ENCODE assay signal across 8 cellular contexts in genomic region chr9:137620581-137620980, GRCh38. TPM values are rescaled to one million over a fixed set of nuclear protein-coding genes. Genes with fewer than 3 reads are reported as not detected.
DNase-seq lines count a peak whose midpoint lies in the region; ATAC-seq, FAIRE-seq and TF ChIP-seq lines count a peak whose summit lies in the region.
"Had no signal": no experiment of that assay in that cellular context is flagged by ENCODE, and none has a peak within 500 bp of the region (broad histone marks: within the 10 kb centered on the region; RNA-seq: fewer than 3 reads in every experiment).

No MANE protein-coding gene starts in this region.

- peak overlapping the region; percentile 95 for H3K4me2 ChIP-seq in OCI-LY7 (ENCODE audit: low read length)
- H3K4me2 ChIP-seq in H1 (ENCODE audit: insufficient read depth in 1 of 2, low read depth in 2 of 2, low read length in 2 of 2) = peak overlapping the region; percentile 42 to 97; a peak in 3 of 4 replicates

- no peak for ATAC-seq in HG03521 (IDR thresholded peaks at IDR 0.05; ENCODE audit: unreplicated experiment)

- TF ChIP-seq CTCF in GM12865 (IDR thresholded peaks at IDR 0.05; ENCODE audit: insufficient read depth, low read depth, low read length, missing control alignments) (no peak), OCI-LY7 (conservative IDR thresholded peaks at IDR 0.05; ENCODE audit: low read length) (no peak), H1 (IDR thresholded peaks at IDR 0.05; ENCODE audit: control extremely low read depth in 1 of 3, insufficient read depth in 1 of 3, low read depth in 1 of 3, low read length in 3 of 3) (no peak), retinal pigment epithelial cell (conservative IDR thresholded peaks at IDR 0.05; ENCODE audit: low read depth, low read length) (no peak)

- H3K4ac ChIP-seq in H1 (replicated peaks; ENCODE audit: insufficient read length, low read depth, low read length) = peak overlapping the region; percentile 6

- H3K18ac ChIP-seq in H1 (ENCODE audit: extremely low read depth, low read length) = no peak overlapping the region

- H3K36me3 ChIP-seq in OCI-LY7 (ENCODE audit: insufficient read depth, low read length) (peaks cover 67% of the 10 kb centered on the region), H1 (ENCODE audit: control insufficient read depth in 2 of 4, insufficient read depth in 4 of 4, low read length in 3 of 4) (peaks cover 5 to 12% (median 6%) of the 10 kb centered on the region in 4 experiments; a peak in 6 of 8 replicates)

- no peak overlapping the region for H2BK15ac ChIP-seq in H1 (ENCODE audit: low read length)

- peaks cover 13% of the 10 kb centered on the region for H3K79me1 ChIP-seq in H1 (ENCODE audit: low read depth, low read length)

- H2AK5ac ChIP-seq in H1 (ENCODE audit: low read depth, low read length) = no peak overlapping the region

- CTCF ChIA-PET in OCI-LY7 (lab: Charles Lee; ENCODE audit: unreplicated experiment) = interaction anchor here (0.6 to 0.9 kb wide), 2 partner anchors 48 to 50 kb away, joined by 3 to 4 read pairs; no protein-coding TSS in a partner anchor
- CTCF ChIA-PET in H1 (lab: Charles Lee; ENCODE audit: partially characterized antibody) = interaction anchor here (0.5 to 2.8 kb wide), 13 partner anchors 11 to 164 kb away, joined by 3 to 15 read pairs (median 4); no protein-coding TSS in a partner anchor

- H3K56ac ChIP-seq in H1 (replicated peaks; ENCODE audit: insufficient read length, low read depth, low read length) = no peak overlapping the region

- peak overlapping the region; percentile 81 for H3K27ac ChIP-seq in OCI-LY7 (ENCODE audit: low read depth, low read length, poor library complexity, severe bottlenecking)
- no peak overlapping the region for H3K27ac ChIP-seq in H1 (ENCODE audit: low read depth, low read length)

- H3K9me3 ChIP-seq in OCI-LY7 (ENCODE audit: low read length) (no peaks in the 10 kb centered on the region), H1 (ENCODE audit: insufficient read depth in 2 of 2, low read depth in 1 of 2, low read length in 1 of 2) (no peaks in the 10 kb centered on the region)

- H2BK12ac ChIP-seq in H1 (ENCODE audit: low read depth, low read length) = no peak overlapping the region; the same call in 1 of the 2 replicates

- no peak overlapping the region for H2BK120ac ChIP-seq in H1 (replicated peaks; ENCODE audit: low read depth, low read length)

- POLR2A ChIA-PET in OCI-LY7 (lab: Charles Lee) (interaction anchor here (1.0 to 1.3 kb wide), 2 partner anchors 44 to 45 kb away, joined by 4 read pairs; no protein-coding TSS in a partner anchor), H1 (lab: Charles Lee; ENCODE audit: partially characterized antibody) (interaction anchor here (0.7 to 3.5 kb wide), 4 partner anchors 12 to 51 kb away, joined by 3 to 25 read pairs (median 12); partner anchors contain the start of gene ZMYND19)

- TF ChIP-seq POLR2A in H1 (IDR thresholded peaks at IDR 0.05; ENCODE audit: control extremely low read depth in 1 of 2, low read depth in 2 of 2, low read length in 2 of 2) = no peak

- intact Hi-C loops in OCI-LY7 (cut with micrococcal nuclease; ENCODE audit: unreplicated experiment) = loop anchor here (2.0 kb wide), 1 partner anchor 46 kb away; no protein-coding TSS in a partner anchor

- H3K79me2 ChIP-seq in OCI-LY7 (ENCODE audit: insufficient read depth, low read depth, low read length) (peaks cover 87% of the 10 kb centered on the region), H1 (ENCODE audit: control insufficient read depth in 1 of 2, insufficient read depth in 2 of 2, low read length in 2 of 2) (peaks cover 49 to 79% of the 10 kb centered on the region in 2 experiments)

- H3K14ac ChIP-seq in H1 (ENCODE audit: insufficient read length) = no peak overlapping the region

- TF ChIP-seq EP300 in H1 (IDR thresholded peaks at IDR 0.05; ENCODE audit: borderline replicate concordance in 1 of 2, low read depth in 2 of 2, low read length in 2 of 2) = no peak

- H3K4me3 ChIP-seq in GM12865 (ENCODE audit: low read depth, low read length) = peak overlapping the region; percentile 83
- peak overlapping the region; percentile 94 for H3K4me3 ChIP-seq in OCI-LY7 (ENCODE audit: low read depth, low read length, poor library complexity, severe bottlenecking)
- 0 out of 8 replicates have a peak overlapping the region, but pooled peaks of 1 of the 4 experiments have one; percentile 17 for H3K4me3 ChIP-seq in H1 (ENCODE audit: extremely low read depth in 1 of 4, insufficient read depth in 2 of 4, low read depth in 3 of 4, low read length in 4 of 4)
- H3K4me3 ChIP-seq in retinal pigment epithelial cell (ENCODE audit: low read length) = peak overlapping the region; percentile 87

- no peak overlapping the region for H4K8ac ChIP-seq in H1 (ENCODE audit: extremely low read depth, insufficient read depth, low read length)

- TF ChIP-seq RAD21 in H1 (IDR thresholded peaks at IDR 0.05 in 1 of 2, conservative IDR thresholded peaks at IDR 0.05 in 1 of 2; ENCODE audit: low read depth in 2 of 2, low read length in 2 of 2) = no peak

- no TSS peak for BruUV-seq in OCI-LY7 (replicated peaks; lab: Mats Ljungman, UMichigan)

- H2AFZ ChIP-seq in OCI-LY7 (ENCODE audit: low read length) (no peak overlapping the region), H1 (ENCODE audit: low read length) (no peak overlapping the region)

- H3K23me2 ChIP-seq in H1 (ENCODE audit: low read depth, low read length) = peaks cover 4% of the 10 kb centered on the region; the same call in 1 of the 2 replicates

- peaks cover 66% of the 10 kb centered on the region for H3K4me1 ChIP-seq in OCI-LY7 (ENCODE audit: insufficient read depth, low read length, poor library complexity, severe bottlenecking)
- peaks cover 0 to 16% (median 6%) of the 10 kb centered on the region in 4 experiments; a peak in 6 of 7 replicates for H3K4me1 ChIP-seq in H1 (replicated peaks in 1 of 4; ENCODE audit: control insufficient read depth in 3 of 4, insufficient read depth in 4 of 4, low read length in 3 of 4)

- no peak overlapping the region for H3K9ac ChIP-seq in H1 (replicated peaks in 1 of 4; ENCODE audit: extremely low read depth in 1 of 4, low read depth in 3 of 4, low read length in 3 of 4)

- H3K27me3 ChIP-seq in H1 (replicated peaks in 1 of 4; ENCODE audit: control insufficient read depth in 3 of 4, extremely low read depth in 1 of 4, insufficient read depth in 3 of 4, low read length in 3 of 4) = no peaks in the 10 kb centered on the region

- H2BK20ac ChIP-seq in H1 (ENCODE audit: low read length) = no peak overlapping the region

- peak overlapping the region; percentile 10; the same call in 1 of the 2 replicates for H2BK5ac ChIP-seq in H1 (ENCODE audit: low read depth, low read length)

- WGBS in H1 (ENCODE audit: extremely low coverage in 1 of 2, insufficient coverage in 1 of 2, insufficient read length in 1 of 2, insufficient replicate concordance in 2 of 2, low coverage in 1 of 2, low lambda C conversion rate in 2 of 2, missing lambda C conversion rate in 1 of 2), 2 experiments = 94% methylated on average over 7 of the region's 7 CpGs; no CpG with 5 or more reads in 1 of the 2 experiments

- no peak overlapping the region for H4K5ac ChIP-seq in H1 (ENCODE audit: insufficient read length, low read depth, low read length)

- H4K20me1 ChIP-seq in OCI-LY7 (ENCODE audit: insufficient read depth, low read length) (peaks cover 10% of the 10 kb centered on the region; the same call in 1 of the 2 replicates), H1 (replicated peaks in 1 of 2; ENCODE audit: control insufficient read depth in 1 of 2, insufficient read depth in 2 of 2, low read length in 2 of 2) (peaks cover 4 to 25% of the 10 kb centered on the region in 2 experiments)

- H4K91ac ChIP-seq in H1 (replicated peaks; ENCODE audit: insufficient read length, low read length) = no peak overlapping the region

- DNase-seq in GM12865 (ENCODE audit: low read depth) = no peak
- DNase-seq in OCI-LY7 (ENCODE audit: low spot score) = peak; percentile 41
- no peak for DNase-seq in H1 (ENCODE audit: low read depth in 1 of 2, low spot score in 2 of 2)
- DNase-seq in retinal pigment epithelial cell (ENCODE audit: low read depth) = no peak
- no peak for DNase-seq in NCI-H1417 (lab: John Stamatoyannopoulos, UW)
- DNase-seq in stimulated activated CD4-positive, alpha-beta T cell treated with anti-CD3 and anti-CD28 coated beads, Interleukin-15, amount 100 ng/mL, for 24 hours = no peak
- DNase-seq: NCI-H1417 treated with DMSO at 0.1 percent for 48 hours had no signal

- no peak overlapping the region for H3K23ac ChIP-seq in H1 (ENCODE audit: insufficient read length)

- FAIRE-seq in H1 (lab: Jason Lieb, UNC) = no peak

- H3K9me2 ChIP-seq in OCI-LY7 (ENCODE audit: insufficient read depth, low read length) = no peaks in the 10 kb centered on the region

RNA-seq across cellular contexts. Expression of gene EHMT1, which starts 1.8 kb away (rescaled TPM):
- 143 and 145 TPM in 2 replicates for total RNA-seq in OCI-LY7 (2014; rRNA removed; shearing (Covaris generic))
- 291 and 295 TPM in 2 replicates for total RNA-seq in OCI-LY7 (2022)
- 163 and 171 TPM in 2 replicates for total RNA-seq in H1 (2021; fragmentation: NEBNext Ultra II Directional; extraction: Animal tissue kit (Norgen Biotek cat#: 25700))
- 95.7 and 143 TPM in 2 replicates for polyA plus RNA-seq in H1 (2011; rRNA removed)
- polyA plus RNA-seq in H1 (2011; cell fraction: cytosol; rRNA removed) = 96.0 TPM
- 204 TPM for polyA plus RNA-seq in H1 (2011; cell fraction: nucleus; rRNA removed)
- polyA plus RNA-seq in H1 (2012, experiment 1 of 2) = 66.4 to 99.9 TPM (median 90.6 TPM) in 4 replicates
- 56.9 TPM for polyA plus RNA-seq in H1 (2012, experiment 2 of 2)
- polyA plus RNA-seq in H1 (2013, experiment 1 of 2) = 68.1 TPM
- polyA plus RNA-seq in H1 (2013, experiment 2 of 2) = 62.4 TPM
- polyA minus RNA-seq in H1 (2011; rRNA and poly(A)+ RNA removed) = 101 and 107 TPM in 2 replicates
- 93.4 TPM for polyA minus RNA-seq in H1 (2011; cell fraction: cytosol; rRNA and poly(A)+ RNA removed)
- 95.4 TPM for polyA minus RNA-seq in H1 (2011; cell fraction: nucleus; rRNA and poly(A)+ RNA removed)

RNA-seq across cellular contexts. Expression of gene ARRDC1, which starts 15.1 kb away (rescaled TPM):
- total RNA-seq in OCI-LY7 (2014; rRNA removed; shearing (Covaris generic)) = 47.0 and 70.3 TPM in 2 replicates
- 59.6 and 64.6 TPM in 2 replicates for total RNA-seq in OCI-LY7 (2022)
- total RNA-seq in H1 (2021; fragmentation: NEBNext Ultra II Directional; extraction: Animal tissue kit (Norgen Biotek cat#: 25700)) = 22.0 and 22.2 TPM in 2 replicates
- 58.4 and 94.0 TPM in 2 replicates for polyA plus RNA-seq in H1 (2011; rRNA removed)
- 60.3 TPM for polyA plus RNA-seq in H1 (2011; cell fraction: cytosol; rRNA removed)
- polyA plus RNA-seq in H1 (2011; cell fraction: nucleus; rRNA removed) = 273 TPM
- polyA plus RNA-seq in H1 (2012, experiment 1 of 2) = 16.4 to 31.5 TPM (median 28.7 TPM) in 4 replicates
- 25.8 TPM for polyA plus RNA-seq in H1 (2012, experiment 2 of 2)
- 31.8 TPM for polyA plus RNA-seq in H1 (2013, experiment 1 of 2)
- 28.5 TPM for polyA plus RNA-seq in H1 (2013, experiment 2 of 2)
- 21.5 and 31.7 TPM in 2 replicates for polyA minus RNA-seq in H1 (2011; rRNA and poly(A)+ RNA removed)
- 22.1 TPM for polyA minus RNA-seq in H1 (2011; cell fraction: cytosol; rRNA and poly(A)+ RNA removed)
- 53.6 TPM for polyA minus RNA-seq in H1 (2011; cell fraction: nucleus; rRNA and poly(A)+ RNA removed)

RNA-seq across cellular contexts. Expression of gene ZMYND19, which starts 30.3 kb away (rescaled TPM):
- 48.4 and 48.5 TPM in 2 replicates for total RNA-seq in OCI-LY7 (2014; rRNA removed; shearing (Covaris generic))
- total RNA-seq in OCI-LY7 (2022) = 62.2 and 65.8 TPM in 2 replicates
- total RNA-seq in H1 (2021; fragmentation: NEBNext Ultra II Directional; extraction: Animal tissue kit (Norgen Biotek cat#: 25700)) = 58.5 and 58.7 TPM in 2 replicates
- 42.4 and 54.0 TPM in 2 replicates for polyA plus RNA-seq in H1 (2011; rRNA removed)
- 52.3 TPM for polyA plus RNA-seq in H1 (2011; cell fraction: cytosol; rRNA removed)
- 115 TPM for polyA plus RNA-seq in H1 (2011; cell fraction: nucleus; rRNA removed)
- 39.3 to 52.7 TPM (median 47.8 TPM) in 4 replicates for polyA plus RNA-seq in H1 (2012, experiment 1 of 2)
- 48.7 TPM for polyA plus RNA-seq in H1 (2012, experiment 2 of 2)
- 33.0 TPM for polyA plus RNA-seq in H1 (2013, experiment 1 of 2)
- polyA plus RNA-seq in H1 (2013, experiment 2 of 2) = 34.1 TPM
- polyA minus RNA-seq in H1 (2011; rRNA and poly(A)+ RNA removed) = 21.5 and 21.8 TPM in 2 replicates
- polyA minus RNA-seq in H1 (2011; cell fraction: cytosol; rRNA and poly(A)+ RNA removed) = 23.3 TPM
- 31.8 TPM for polyA minus RNA-seq in H1 (2011; cell fraction: nucleus; rRNA and poly(A)+ RNA removed)

RNA-seq across cellular contexts. Expression of gene DPH7, which starts 41.9 kb away (rescaled TPM):
- total RNA-seq in OCI-LY7 (2014; rRNA removed; shearing (Covaris generic)) = 71.7 and 72.9 TPM in 2 replicates
- total RNA-seq in OCI-LY7 (2022) = 88.2 and 95.6 TPM in 2 replicates
- 44.6 and 45.7 TPM in 2 replicates for total RNA-seq in H1 (2021; fragmentation: NEBNext Ultra II Directional; extraction: Animal tissue kit (Norgen Biotek cat#: 25700))
- 45.5 and 50.5 TPM in 2 replicates for polyA plus RNA-seq in H1 (2011; rRNA removed)
- polyA plus RNA-seq in H1 (2011; cell fraction: cytosol; rRNA removed) = 57.0 TPM
- 130 TPM for polyA plus RNA-seq in H1 (2011; cell fraction: nucleus; rRNA removed)
- polyA plus RNA-seq in H1 (2012, experiment 1 of 2) = 36.7 to 45.7 TPM (median 45.2 TPM) in 4 replicates
- polyA plus RNA-seq in H1 (2012, experiment 2 of 2) = 42.0 TPM
- polyA plus RNA-seq in H1 (2013, experiment 1 of 2) = 37.2 TPM
- polyA plus RNA-seq in H1 (2013, experiment 2 of 2) = 32.9 TPM
- 33.4 and 36.2 TPM in 2 replicates for polyA minus RNA-seq in H1 (2011; rRNA and poly(A)+ RNA removed)
- polyA minus RNA-seq in H1 (2011; cell fraction: cytosol; rRNA and poly(A)+ RNA removed) = 20.0 TPM
- polyA minus RNA-seq in H1 (2011; cell fraction: nucleus; rRNA and poly(A)+ RNA removed) = 42.4 TPM
